In the genomic region with DNA sequence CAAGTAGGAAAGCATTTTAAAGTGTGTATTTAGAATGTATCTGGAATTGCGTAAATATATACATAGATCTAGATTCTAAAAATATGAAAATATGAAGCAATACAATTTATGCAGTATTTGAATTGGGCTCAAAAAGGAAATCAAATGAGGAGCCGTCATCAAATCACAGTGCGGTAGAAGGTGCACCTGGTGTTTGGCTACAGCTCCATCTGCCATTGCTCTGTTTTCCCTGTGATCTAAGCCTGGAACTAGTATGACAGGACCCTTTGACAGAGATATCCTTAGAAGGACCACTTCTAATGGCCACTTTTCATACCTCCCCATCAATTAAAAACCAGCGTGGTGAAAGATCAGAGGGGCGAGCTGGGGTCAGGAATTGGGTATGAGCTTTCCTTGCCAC, we compare ENCODE assay signal across 21 cellular contexts.
DNase-seq lines count a peak whose midpoint lies in the region; TF ChIP-seq lines count a peak whose summit lies in the region.
"Had no signal": no experiment of that assay in that cellular context is flagged by ENCODE, and none has a peak within 500 bp of the region (broad histone marks: within the 10 kb centered on the region; RNA-seq: fewer than 3 reads in every experiment).

No MANE protein-coding gene starts in this region.

- TF ChIP-seq CTCF in ascending aorta (IDR thresholded peaks at IDR 0.05) (no peak), mesothelial cell of epicardium (IDR thresholded peaks at IDR 0.05; ENCODE audit: unreplicated experiment) (no peak)

- no peak overlapping the region for H3K9ac ChIP-seq in HUES64 (ENCODE audit: low read depth, low read length)
- H3K9ac ChIP-seq: GM23248 had no signal

- WGBS in HUES64: 94% methylated on average over 4 of the region's 5 CpGs

- peak overlapping the region; percentile 83 for H3K27ac Mint-ChIP-seq in mesothelial cell of epicardium
- no peak overlapping the region for H3K27ac Mint-ChIP-seq in activated T-helper 2 cell treated with anti-CD3 and anti-CD28 coated beads, Interferon-gamma antibody, Interleukin-2, Interleukin-4, amounts not matched to agents 10 μg/mL and 5 μg/mL and 100 μg/mL, durations not matched to agents 14 hours and 24 hours and 36 hours
- H3K27ac Mint-ChIP-seq: activated naive CD4-positive, alpha-beta T cell treated with anti-CD3 and anti-CD28 coated beads, Interleukin-2, amount 50 U/mL, for 24 hours; activated T-helper 1 cell treated with anti-CD3 and anti-CD28 coated beads, Interleukin-12 subunit alpha, Interleukin-12 subunit beta, Interleukin-2, Interleukin-4 antibody, amounts not matched to agents 30 ng/mL and 10 ng/mL and 1 ng/mL, durations not matched to agents 14 hours and 24 hours and 36 hours; CD4-positive, alpha-beta T cell; IgD-negative memory B cell had no signal

- H3K36me3 Mint-ChIP-seq in mesothelial cell of epicardium: peaks cover 2% of the 10 kb centered on the region
- no peaks in the 10 kb centered on the region for H3K36me3 Mint-ChIP-seq in activated T-helper 2 cell treated with anti-CD3 and anti-CD28 coated beads, Interferon-gamma antibody, Interleukin-2, Interleukin-4, amounts not matched to agents 10 μg/mL and 5 μg/mL and 100 μg/mL, durations not matched to agents 14 hours and 24 hours and 36 hours (ENCODE audit: low read depth)
- H3K36me3 Mint-ChIP-seq: activated naive CD4-positive, alpha-beta T cell treated with anti-CD3 and anti-CD28 coated beads, Interleukin-2, amount 50 U/mL, for 24 hours; IgD-negative memory B cell had no signal

- intact Hi-C loops in ascending aorta (cut with DNase I): loop anchor here (5.0 kb wide), 3 partner anchors 143 to 352 kb away; no protein-coding TSS in a partner anchor
- intact Hi-C loops in activated T-helper 2 cell treated with anti-CD3 and anti-CD28 coated beads, Interferon-gamma antibody, Interleukin-2, Interleukin-4, amounts not matched to agents 10 μg/mL and 5 μg/mL and 100 μg/mL, durations not matched to agents 14 hours and 24 hours and 36 hours (cut with micrococcal nuclease): no loop called here

- H3K9me3 ChIP-seq in HUES64 (ENCODE audit: insufficient read depth, low read depth, low read length): no peaks in the 10 kb centered on the region
- H3K9me3 ChIP-seq in ascending aorta: no peaks in the 10 kb centered on the region
- H3K9me3 ChIP-seq: esophagus squamous epithelium, left ventricle myocardium inferior, testis had no signal

- H3K4me3 Mint-ChIP-seq in mesothelial cell of epicardium: no peak overlapping the region
- no peak overlapping the region for H3K4me3 Mint-ChIP-seq in activated T-helper 2 cell treated with anti-CD3 and anti-CD28 coated beads, Interferon-gamma antibody, Interleukin-2, Interleukin-4, amounts not matched to agents 10 μg/mL and 5 μg/mL and 100 μg/mL, durations not matched to agents 14 hours and 24 hours and 36 hours (ENCODE audit: low read depth)
- H3K4me3 Mint-ChIP-seq: activated naive CD4-positive, alpha-beta T cell treated with anti-CD3 and anti-CD28 coated beads, Interleukin-2, amount 50 U/mL, for 24 hours; activated T-helper 1 cell treated with anti-CD3 and anti-CD28 coated beads, Interleukin-12 subunit alpha, Interleukin-12 subunit beta, Interleukin-2, Interleukin-4 antibody, amounts not matched to agents 30 ng/mL and 10 ng/mL and 1 ng/mL, durations not matched to agents 14 hours and 24 hours and 36 hours; CD4-positive, alpha-beta T cell had no signal

- peaks cover 46% of the 10 kb centered on the region for H3K4me1 Mint-ChIP-seq in mesothelial cell of epicardium
- no peaks in the 10 kb centered on the region for H3K4me1 Mint-ChIP-seq in activated T-helper 2 cell treated with anti-CD3 and anti-CD28 coated beads, Interferon-gamma antibody, Interleukin-2, Interleukin-4, amounts not matched to agents 10 μg/mL and 5 μg/mL and 100 μg/mL, durations not matched to agents 14 hours and 24 hours and 36 hours (ENCODE audit: low read depth)
- H3K4me1 Mint-ChIP-seq: activated naive CD4-positive, alpha-beta T cell treated with anti-CD3 and anti-CD28 coated beads, Interleukin-2, amount 50 U/mL, for 24 hours; IgD-negative memory B cell had no signal

- H3K27me3 ChIP-seq in HUES64 (ENCODE audit: insufficient read depth, low read length) (no peaks in the 10 kb centered on the region), ascending aorta (no peaks in the 10 kb centered on the region)
- H3K27me3 ChIP-seq: esophagus squamous epithelium, testis had no signal

- H3K4me1 ChIP-seq in HUES64 (ENCODE audit: insufficient read depth, low read length): peaks cover 31% of the 10 kb centered on the region
- peaks cover 0 to 42% of the 10 kb centered on the region in 2 donors for H3K4me1 ChIP-seq in ascending aorta

- H3K27me3 Mint-ChIP-seq in mesothelial cell of epicardium (ENCODE audit: low read depth): no peaks in the 10 kb centered on the region
- H3K27me3 Mint-ChIP-seq in activated T-helper 2 cell treated with anti-CD3 and anti-CD28 coated beads, Interferon-gamma antibody, Interleukin-2, Interleukin-4, amounts not matched to agents 10 μg/mL and 5 μg/mL and 100 μg/mL, durations not matched to agents 14 hours and 24 hours and 36 hours (ENCODE audit: low read depth): peaks cover 10% of the 10 kb centered on the region
- H3K27me3 Mint-ChIP-seq: activated naive CD4-positive, alpha-beta T cell treated with anti-CD3 and anti-CD28 coated beads, Interleukin-2, amount 50 U/mL, for 24 hours; CD4-positive, alpha-beta T cell had no signal

- no peaks in the 10 kb centered on the region for H3K36me3 ChIP-seq in HUES64 (ENCODE audit: insufficient read depth, low read length)
- no peaks in the 10 kb centered on the region for H3K36me3 ChIP-seq in ascending aorta
- H3K36me3 ChIP-seq: left ventricle myocardium inferior had no signal

- H3K9me3 Mint-ChIP-seq in mesothelial cell of epicardium: no peaks in the 10 kb centered on the region
- H3K9me3 Mint-ChIP-seq in activated T-helper 2 cell treated with anti-CD3 and anti-CD28 coated beads, Interferon-gamma antibody, Interleukin-2, Interleukin-4, amounts not matched to agents 10 μg/mL and 5 μg/mL and 100 μg/mL, durations not matched to agents 14 hours and 24 hours and 36 hours: no peaks in the 10 kb centered on the region
- H3K9me3 Mint-ChIP-seq: activated naive CD4-positive, alpha-beta T cell treated with anti-CD3 and anti-CD28 coated beads, Interleukin-2, amount 50 U/mL, for 24 hours; activated T-helper 1 cell treated with anti-CD3 and anti-CD28 coated beads, Interleukin-12 subunit alpha, Interleukin-12 subunit beta, Interleukin-2, Interleukin-4 antibody, amounts not matched to agents 30 ng/mL and 10 ng/mL and 1 ng/mL, durations not matched to agents 14 hours and 24 hours and 36 hours; CD4-positive, alpha-beta T cell; IgD-negative memory B cell had no signal

- H3K27ac ChIP-seq in HUES64 (ENCODE audit: low read depth, low read length) (peak overlapping the region; percentile 60; the same call in 1 of the 2 replicates), ascending aorta (peak overlapping the region; percentile 56 to 76)
- H3K27ac ChIP-seq: esophagus squamous epithelium, GM23248, left ventricle myocardium inferior, testis had no signal

- DNase-seq in NCI-H1694 treated with DMSO at 0.1 percent for 48 hours (lab: John Stamatoyannopoulos, UW) (peak; percentile 52), ascending aorta (ENCODE audit: low spot score in 2 of 2) (no peak), mesothelial cell of epicardium (ENCODE audit: low spot score in 2 of 2, unreplicated experiment in 2 of 2) (no peak), CD1c-positive myeloid dendritic cell (ENCODE audit: extremely low spot score) (no peak), glomerular visceral epithelial cell (ENCODE audit: extremely low spot score) (no peak), DMS79 (lab: John Stamatoyannopoulos, UW) (no peak)
- no peak for DNase-seq in activated T-helper 2 cell treated with anti-CD3 and anti-CD28 coated beads, Interferon-gamma antibody, Interleukin-2, Interleukin-4, amounts not matched to agents 10 μg/mL and 5 μg/mL and 100 μg/mL, durations not matched to agents 14 hours and 24 hours and 36 hours (ENCODE audit: low spot score)
- DNase-seq: amygdala; CD4-positive, alpha-beta T cell; EL; esophagus squamous epithelium; left ventricle myocardium inferior; NCI-H526 treated with DMSO at 0.1 percent for 48 hours; nucleus accumbens; stimulated activated naive CD8-positive, alpha-beta T cell treated with anti-CD3 and anti-CD28 coated beads, Interleukin-15, Interleukin-2, amounts not matched to agents 100 U/mL and 50 U/mL, for 24 hours; testis had no signal

- H3K4me3 ChIP-seq in HUES64 (ENCODE audit: low read length) (no peak overlapping the region), ascending aorta (no peak overlapping the region)
- H3K4me3 ChIP-seq: esophagus squamous epithelium, GM23248, left ventricle myocardium inferior, testis had no signal
